18 cellular contexts compared by ENCODE assay signal in the genomic region with DNA sequence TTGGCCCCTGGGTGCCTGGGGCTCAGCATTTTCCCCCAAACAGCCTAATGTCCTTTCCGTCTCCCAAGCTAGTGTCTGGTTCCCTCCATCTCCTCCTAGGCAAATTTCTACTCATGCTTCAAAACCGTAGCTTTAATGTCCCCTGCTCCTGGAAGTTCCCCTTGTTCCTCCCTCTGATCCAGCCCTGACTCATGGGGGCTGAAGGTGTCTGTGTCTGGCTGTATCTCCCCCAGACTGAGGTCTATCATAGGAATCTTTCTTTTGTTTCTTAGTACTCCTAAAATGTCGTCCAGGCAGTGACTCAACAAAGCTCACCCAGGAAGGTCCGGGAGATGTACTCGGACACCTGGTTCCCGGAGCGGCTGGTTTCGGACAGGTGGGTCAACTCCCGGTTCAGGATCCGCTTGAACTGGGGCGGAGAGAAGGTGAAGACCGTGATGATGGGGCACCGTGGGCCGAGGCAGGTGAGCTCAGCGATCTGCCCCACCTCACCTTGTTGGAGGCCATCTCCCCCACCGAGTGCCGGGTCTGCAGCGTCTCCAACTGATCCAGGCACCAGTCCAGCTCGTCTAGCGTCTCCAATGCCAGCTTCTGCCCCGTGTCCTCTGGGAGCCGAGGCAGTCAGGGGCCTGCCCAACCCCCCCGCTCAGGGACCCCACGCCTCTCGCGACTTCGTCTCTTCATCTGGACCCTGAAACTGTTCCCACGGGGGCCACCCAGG. TPM values are rescaled to one million over a fixed set of nuclear protein-coding genes. Genes with fewer than 3 reads are reported as not detected.
DNase-seq lines count a peak whose midpoint lies in the region; ATAC-seq and TF ChIP-seq lines count a peak whose summit lies in the region.
"Had no signal": no experiment of that assay in that cellular context is flagged by ENCODE, and none has a peak within 500 bp of the region (broad histone marks: within the 10 kb centered on the region; RNA-seq: fewer than 3 reads in every experiment).

No MANE protein-coding gene starts in this region.

- intact Hi-C loops in activated naive CD4-positive, alpha-beta T cell treated with anti-CD3 and anti-CD28 coated beads for 36 hours (cut with micrococcal nuclease), result no loop called here

- H3K4me1 ChIP-seq in ES-I3 (ENCODE audit: insufficient read depth, low read length) (no peaks in the 10 kb centered on the region; the same call in 1 of the 2 replicates), HUES48 (ENCODE audit: control insufficient read depth, insufficient read depth, low read length) (peaks cover under 1% of the 10 kb centered on the region; the same call in 1 of the 2 replicates), iPS-20b (ENCODE audit: insufficient read depth, low read length) (peaks cover 3% of the 10 kb centered on the region; the same call in 1 of the 2 replicates)

- H3K9me3 ChIP-seq in ES-I3 (ENCODE audit: control insufficient read depth, insufficient read depth, low read length) (no peaks in the 10 kb centered on the region), HUES48 (ENCODE audit: control insufficient read depth, insufficient read depth, low read length) (no peaks in the 10 kb centered on the region), iPS-20b (ENCODE audit: insufficient read depth, low read depth, low read length) (no peaks in the 10 kb centered on the region)
- H3K9me3 ChIP-seq: Caco-2, MG63 had no signal

- CTCF ChIA-PET in WTC11 (lab: Charles Lee), result interaction anchor here (0.9 to 3.6 kb wide), 15 partner anchors 12 to 197 kb away, joined by 3 to 50 read pairs (median 6); a partner anchor contains a TSS
- CTCF ChIA-PET in activated naive CD4-positive, alpha-beta T cell treated with anti-CD3 and anti-CD28 coated beads for 36 hours (lab: Charles Lee), result interaction anchor here (0.8 to 1.4 kb wide), 5 partner anchors 24 to 191 kb away, joined by 3 to 6 read pairs (median 4); no protein-coding TSS in a partner anchor

- POLR2A ChIA-PET in WTC11 (lab: Charles Lee), result interaction anchor here (0.6 to 1.6 kb wide), 5 partner anchors 9 to 102 kb away, joined by 3 to 8 read pairs (median 5); a partner anchor contains a TSS

- H3K9ac ChIP-seq in ES-I3 (ENCODE audit: low read depth, low read length) (peak overlapping the region; percentile 37; the same call in 1 of the 2 replicates), HUES48 (ENCODE audit: low read depth, low read length) (no peak overlapping the region), iPS-20b (ENCODE audit: low read depth, low read length) (no peak overlapping the region; the same call in 1 of the 2 replicates)

- H3K4me3 Mint-ChIP-seq in WTC11, result peak overlapping the region; percentile 70
- no peak overlapping the region for H3K4me3 Mint-ChIP-seq in activated naive CD4-positive, alpha-beta T cell treated with anti-CD3 and anti-CD28 coated beads for 36 hours

- H3K27me3 ChIP-seq in HUES48 (ENCODE audit: control insufficient read depth, insufficient read depth, low read length), result peaks cover 4% of the 10 kb centered on the region
- peaks cover 15% of the 10 kb centered on the region for H3K27me3 ChIP-seq in iPS-20b (ENCODE audit: insufficient read depth, low read length)
- H3K27me3 ChIP-seq: MG63 had no signal

- peaks cover 22% of the 10 kb centered on the region for H3K4me1 Mint-ChIP-seq in WTC11
- H3K4me1 Mint-ChIP-seq in activated naive CD4-positive, alpha-beta T cell treated with anti-CD3 and anti-CD28 coated beads for 36 hours (ENCODE audit: low read depth), result peaks cover 11% of the 10 kb centered on the region

- no peaks in the 10 kb centered on the region for H3K9me3 Mint-ChIP-seq in WTC11
- H3K9me3 Mint-ChIP-seq in activated naive CD4-positive, alpha-beta T cell treated with anti-CD3 and anti-CD28 coated beads for 36 hours, result no peaks in the 10 kb centered on the region

- H3K27ac ChIP-seq in HUES48 (ENCODE audit: low read depth, low read length) (no peak overlapping the region), iPS-20b (ENCODE audit: low read length) (no peak overlapping the region)
- H3K27ac ChIP-seq: HL-60 had no signal

- DNase-seq in WTC11 (ENCODE audit: low spot score) (no peak), ureter (ENCODE audit: low spot score) (no peak)
- DNase-seq in activated naive CD4-positive, alpha-beta T cell treated with anti-CD3 and anti-CD28 coated beads for 36 hours, result no peak
- DNase-seq: HCEC 1CT, MG63, NCI-H1092, NCI-H2107, NCI-H2227 treated with DMSO at 0.1 percent for 48 hours, NCI-H524, SHP77 treated with DMSO at 0.1 percent for 48 hours had no signal

- H3K27ac Mint-ChIP-seq in WTC11, result peak overlapping the region; percentile 88
- H3K27ac Mint-ChIP-seq in activated naive CD4-positive, alpha-beta T cell treated with anti-CD3 and anti-CD28 coated beads for 36 hours, result no peak overlapping the region

- no peaks in the 10 kb centered on the region for H3K36me3 Mint-ChIP-seq in WTC11
- no peaks in the 10 kb centered on the region for H3K36me3 Mint-ChIP-seq in activated naive CD4-positive, alpha-beta T cell treated with anti-CD3 and anti-CD28 coated beads for 36 hours (ENCODE audit: low read depth)

- ATAC-seq in WTC11 (no peak), HG03342 (IDR thresholded peaks at IDR 0.05; ENCODE audit: unreplicated experiment) (no peak), GM21619 (IDR thresholded peaks at IDR 0.05; ENCODE audit: unreplicated experiment) (no peak)
- ATAC-seq: SK-N-SH treated with all-trans-retinoic acid at 6 μM for 48 hours had no signal

- H3K36me3 ChIP-seq in ES-I3 (ENCODE audit: insufficient read depth, low read length) (no peaks in the 10 kb centered on the region), HUES48 (ENCODE audit: control insufficient read depth, insufficient read depth, low read length) (no peaks in the 10 kb centered on the region), iPS-20b (ENCODE audit: insufficient read depth, low read depth, low read length) (no peaks in the 10 kb centered on the region)
- H3K36me3 ChIP-seq: MG63 had no signal

- peaks cover 17% of the 10 kb centered on the region for H3K27me3 Mint-ChIP-seq in WTC11 (ENCODE audit: low read depth)
- peaks cover 27% of the 10 kb centered on the region for H3K27me3 Mint-ChIP-seq in activated naive CD4-positive, alpha-beta T cell treated with anti-CD3 and anti-CD28 coated beads for 36 hours (ENCODE audit: low read depth)

- no peak for TF ChIP-seq CTCF in WTC11 (IDR thresholded peaks at IDR 0.05)

- peak overlapping the region; percentile 49; the same call in 1 of the 2 replicates for H3K4me3 ChIP-seq in HUES48 (ENCODE audit: low read depth, low read length)
- peak overlapping the region; percentile 57; the same call in 1 of the 2 replicates for H3K4me3 ChIP-seq in iPS-20b (ENCODE audit: low read length)
- H3K4me3 ChIP-seq: MG63 had no signal

TF ChIP-seq in WTC11, 78 proteins besides CTCF, POLR2A, EP300 and RAD21 (continues in another document):
- TF ChIP-seq, protein P1, sequence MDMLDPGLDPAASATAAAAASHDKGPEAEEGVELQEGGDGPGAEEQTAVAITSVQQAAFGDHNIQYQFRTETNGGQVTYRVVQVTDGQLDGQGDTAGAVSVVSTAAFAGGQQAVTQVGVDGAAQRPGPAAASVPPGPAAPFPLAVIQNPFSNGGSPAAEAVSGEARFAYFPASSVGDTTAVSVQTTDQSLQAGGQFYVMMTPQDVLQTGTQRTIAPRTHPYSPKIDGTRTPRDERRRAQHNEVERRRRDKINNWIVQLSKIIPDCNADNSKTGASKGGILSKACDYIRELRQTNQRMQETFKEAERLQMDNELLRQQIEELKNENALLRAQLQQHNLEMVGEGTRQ (CRISPR knock-in tag; IDR thresholded peaks at IDR 0.05), result no peak
- TF ChIP-seq SOX15 (CRISPR knock-in tag; IDR thresholded peaks at IDR 0.05), result no peak
- TF ChIP-seq ZNF232 (CRISPR knock-in tag; IDR thresholded peaks at IDR 0.05), result no peak
- TF ChIP-seq ATF1 (CRISPR knock-in tag; IDR thresholded peaks at IDR 0.05), result no peak
- TF ChIP-seq, protein P2, sequence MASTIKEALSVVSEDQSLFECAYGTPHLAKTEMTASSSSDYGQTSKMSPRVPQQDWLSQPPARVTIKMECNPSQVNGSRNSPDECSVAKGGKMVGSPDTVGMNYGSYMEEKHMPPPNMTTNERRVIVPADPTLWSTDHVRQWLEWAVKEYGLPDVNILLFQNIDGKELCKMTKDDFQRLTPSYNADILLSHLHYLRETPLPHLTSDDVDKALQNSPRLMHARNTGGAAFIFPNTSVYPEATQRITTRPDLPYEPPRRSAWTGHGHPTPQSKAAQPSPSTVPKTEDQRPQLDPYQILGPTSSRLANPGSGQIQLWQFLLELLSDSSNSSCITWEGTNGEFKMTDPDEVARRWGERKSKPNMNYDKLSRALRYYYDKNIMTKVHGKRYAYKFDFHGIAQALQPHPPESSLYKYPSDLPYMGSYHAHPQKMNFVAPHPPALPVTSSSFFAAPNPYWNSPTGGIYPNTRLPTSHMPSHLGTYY (CRISPR knock-in tag; IDR thresholded peaks at IDR 0.05), result no peak
- TF ChIP-seq, protein P3, sequence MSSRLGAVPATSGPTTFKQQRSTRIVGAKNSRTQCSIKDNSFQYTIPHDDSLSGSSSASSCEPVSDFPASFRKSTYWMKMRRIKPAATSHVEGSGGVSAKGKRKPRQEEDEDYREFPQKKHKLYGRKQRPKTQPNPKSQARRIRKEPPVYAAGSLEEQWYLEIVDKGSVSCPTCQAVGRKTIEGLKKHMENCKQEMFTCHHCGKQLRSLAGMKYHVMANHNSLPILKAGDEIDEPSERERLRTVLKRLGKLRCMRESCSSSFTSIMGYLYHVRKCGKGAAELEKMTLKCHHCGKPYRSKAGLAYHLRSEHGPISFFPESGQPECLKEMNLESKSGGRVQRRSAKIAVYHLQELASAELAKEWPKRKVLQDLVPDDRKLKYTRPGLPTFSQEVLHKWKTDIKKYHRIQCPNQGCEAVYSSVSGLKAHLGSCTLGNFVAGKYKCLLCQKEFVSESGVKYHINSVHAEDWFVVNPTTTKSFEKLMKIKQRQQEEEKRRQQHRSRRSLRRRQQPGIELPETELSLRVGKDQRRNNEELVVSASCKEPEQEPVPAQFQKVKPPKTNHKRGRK (CRISPR knock-in tag; IDR thresholded peaks at IDR 0.05; ENCODE audit: borderline replicate concordance), result no peak

RNA-seq across cellular contexts. Expression of a gene that starts 6.2 kb away (rescaled TPM):
- 3.0 to 5.7 TPM (median 3.8 TPM) in 3 replicates for total RNA-seq in WTC11 (2021)
- 3.0 TPM for total RNA-seq in ureter
- under 1 TPM in 1 of 2 experiments, not detected in 1; 0.10 TPM for total RNA-seq in activated naive CD4-positive, alpha-beta T cell treated with anti-CD3 and anti-CD28 coated beads for 36 hours

RNA-seq across cellular contexts. Expression of a gene that starts 16.2 kb away (rescaled TPM):
- total RNA-seq in WTC11 (2021) (12.2 to 14.7 TPM (median 14.6 TPM) in 3 replicates), ureter (6.1 TPM)
- total RNA-seq in activated naive CD4-positive, alpha-beta T cell treated with anti-CD3 and anti-CD28 coated beads for 36 hours, result 1 to 10 TPM; 3.8 to 6.0 TPM

RNA-seq across cellular contexts. Expression of a gene that starts 27.1 kb away (rescaled TPM):
- 26.3 to 29.8 TPM (median 28.0 TPM) in 3 replicates for total RNA-seq in WTC11 (2021)
- total RNA-seq in ureter, result 14.7 TPM
- 1 to 10 TPM; 6.3 to 6.5 TPM for total RNA-seq in activated naive CD4-positive, alpha-beta T cell treated with anti-CD3 and anti-CD28 coated beads for 36 hours

RNA-seq across cellular contexts. Expression of a gene that starts 46.5 kb away (rescaled TPM):
- total RNA-seq in WTC11 (2021) (20.2 to 30.3 TPM (median 26.2 TPM) in 3 replicates), ureter (32.3 TPM)
- total RNA-seq in activated naive CD4-positive, alpha-beta T cell treated with anti-CD3 and anti-CD28 coated beads for 36 hours, result 10 to 100 TPM; 19.0 to 20.8 TPM

RNA-seq across cellular contexts. Expression of a gene that starts 54.2 kb away (rescaled TPM):
- total RNA-seq in WTC11 (2021) (0.46 to 1.0 TPM (median 0.61 TPM) in 3 replicates), ureter (5.9 TPM)
- under 1 TPM in 1 of 2 experiments, not detected in 1; 0.19 TPM for total RNA-seq in activated naive CD4-positive, alpha-beta T cell treated with anti-CD3 and anti-CD28 coated beads for 36 hours
